9 cellular contexts compared by ENCODE assay signal in the genomic region with DNA sequence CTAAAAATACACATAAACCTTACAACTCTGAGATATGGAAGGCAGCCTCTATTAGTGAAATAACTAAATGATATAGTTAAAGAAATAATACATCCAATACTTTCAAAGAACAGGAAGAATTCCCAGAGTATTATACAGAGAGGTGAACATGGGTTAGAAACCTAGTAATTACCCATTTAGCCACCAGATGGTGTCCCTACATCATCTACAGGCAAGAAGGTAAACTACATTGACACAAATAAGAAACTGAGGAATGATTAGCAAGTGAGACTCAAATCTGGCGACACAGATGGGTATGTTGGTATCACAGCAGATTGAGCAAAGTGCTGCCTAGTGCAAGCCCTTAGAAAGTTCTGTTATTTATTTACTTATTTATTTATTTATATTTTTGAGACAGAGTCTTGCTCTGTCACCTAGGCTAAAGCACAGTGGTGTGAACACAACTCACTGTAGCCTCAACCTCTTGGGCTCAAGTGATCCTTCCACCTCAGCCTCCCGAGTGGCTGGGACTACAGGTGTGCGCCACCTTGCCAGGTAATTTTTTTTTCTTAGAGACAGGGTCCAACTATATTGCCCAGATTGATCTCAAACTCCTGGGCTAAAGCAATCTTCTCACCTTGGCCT. TPM values are rescaled to one million over a fixed set of nuclear protein-coding genes. Genes with fewer than 3 reads are reported as not detected.
DNase-seq lines count a peak whose midpoint lies in the region; ATAC-seq, FAIRE-seq and TF ChIP-seq lines count a peak whose summit lies in the region.
"Had no signal": no experiment of that assay in that cellular context is flagged by ENCODE, and none has a peak within 500 bp of the region (broad histone marks: within the 10 kb centered on the region; RNA-seq: fewer than 3 reads in every experiment).

No MANE protein-coding gene starts in this region.

- intact Hi-C loops in GM12878 (cut with micrococcal nuclease; ENCODE audit: unreplicated experiment) = loop anchor here (1.0 to 5.0 kb wide), 5 partner anchors 57 to 330 kb away; no protein-coding TSS in a partner anchor

- no peak overlapping the region for H3K4me2 ChIP-seq in DND-41 (ENCODE audit: insufficient read depth, low read length)
- H3K4me2 ChIP-seq in GM12878 (ENCODE audit: control insufficient read depth, insufficient read depth) = no peak overlapping the region

- peak; percentile 91 for TF ChIP-seq RAD21 in GM12878 (IDR thresholded peaks at IDR 0.05; ENCODE audit: insufficient read depth, low read depth, low read length)

- H4K20me1 ChIP-seq in DND-41 (ENCODE audit: insufficient read depth, low read length) = no peaks in the 10 kb centered on the region
- H4K20me1 ChIP-seq in GM12878 (ENCODE audit: control insufficient read depth, insufficient read depth) = no peaks in the 10 kb centered on the region

- in situ Hi-C loops in GM12878 (cut with MboI) = no loop called here

- H3K79me2 ChIP-seq in DND-41 (ENCODE audit: insufficient read depth, low read length) (no peaks in the 10 kb centered on the region), GM12878 (ENCODE audit: control insufficient read depth, insufficient read depth, low read length) (no peaks in the 10 kb centered on the region)

- H3K4me1 ChIP-seq in DND-41 (ENCODE audit: insufficient read depth, low read length) (no peaks in the 10 kb centered on the region), GM12878 (ENCODE audit: control insufficient read depth, insufficient read depth, low read length) (no peaks in the 10 kb centered on the region)

- no peak overlapping the region for H3K4me3 ChIP-seq in DND-41 (ENCODE audit: low read depth in 1 of 2, low read length in 2 of 2)
- no peak overlapping the region for H3K4me3 ChIP-seq in GM12878

- RAD21 ChIA-PET in GM12878 (lab: Charles Lee; ENCODE audit: unreplicated experiment) = interaction anchor here (1.0 to 2.3 kb wide), 6 partner anchors 46 to 331 kb away, joined by 3 to 8 read pairs (median 6); no protein-coding TSS in a partner anchor

- H3K27ac ChIP-seq in DND-41 (ENCODE audit: low read length) (no peak overlapping the region), GM12878 (ENCODE audit: control insufficient read depth, insufficient read depth) (no peak overlapping the region)

- CTCF ChIA-PET in GM12878 (lab: Yijun Ruan, JAX) = interaction anchor here (0.7 to 4.4 kb wide), 12 partner anchors 10 to 243 kb away, joined by 3 to 25 read pairs (median 4); no protein-coding TSS in a partner anchor

- POLR2A ChIA-PET in GM12878 (lab: Charles Lee) = interaction anchor here (1.1 kb wide), 1 partner anchor 35 kb away, joined by 4 read pairs; no protein-coding TSS in a partner anchor

- BruUV-seq in GM12878 (replicated peaks; lab: Mats Ljungman, UMichigan) = no TSS peak

- no peak for TF ChIP-seq POLR2A in GM12878 (IDR thresholded peaks at IDR 0.05; ENCODE audit: low read depth, low read length)

- FAIRE-seq in HTR-8/SVneo (lab: Jason Lieb, UNC) (no peak), GM12878 (lab: Jason Lieb, UNC) (no peak)

- ATAC-seq in DND-41 (ENCODE audit: insufficient read depth, low read depth) (peak; percentile 66), GM12878 (peak; percentile 83), HG03095 (IDR thresholded peaks at IDR 0.05; ENCODE audit: unreplicated experiment) (no peak), HG02884 (IDR thresholded peaks at IDR 0.05; ENCODE audit: unreplicated experiment) (no peak)

- H2AFZ ChIP-seq in DND-41 (ENCODE audit: low read depth, low read length) = no peak overlapping the region
- no peak overlapping the region for H2AFZ ChIP-seq in GM12878 (ENCODE audit: control insufficient read depth, low read depth, low read length)

- 67% methylated on average over 3 of the region's 3 CpGs for WGBS in GM12878 (ENCODE audit: insufficient coverage, insufficient replicate concordance, low lambda C conversion rate, missing lambda C conversion rate)

- TF ChIP-seq CTCF in DND-41 (IDR thresholded peaks at IDR 0.05; ENCODE audit: borderline replicate concordance, extremely low read depth, low read length, poor library complexity, severe bottlenecking) = peak; percentile 72
- TF ChIP-seq CTCF in GM12878 (IDR thresholded peaks at IDR 0.05 in 2 of 3, conservative IDR thresholded peaks at IDR 0.05 in 1 of 3; ENCODE audit: control insufficient read depth in 2 of 3, extremely low read depth in 1 of 3, insufficient read depth in 1 of 3, low read depth in 3 of 3, low read length in 3 of 3) = peak; percentile 60 to 80 (median 68); a peak in 5 of 6 replicates

- H3K27me3 ChIP-seq in DND-41 (ENCODE audit: insufficient read depth, low read length, poor library complexity) = no peaks in the 10 kb centered on the region
- no peaks in the 10 kb centered on the region for H3K27me3 ChIP-seq in GM12878 (replicated peaks in 1 of 2; ENCODE audit: control insufficient read depth in 2 of 2, insufficient read depth in 2 of 2, low read length in 1 of 2)

- H3K36me3 ChIP-seq in DND-41 (ENCODE audit: insufficient read depth, low read length) = peaks cover 77% of the 10 kb centered on the region
- peaks cover 0 to 13% of the 10 kb centered on the region in 2 experiments; a peak in 2 of 4 replicates for H3K36me3 ChIP-seq in GM12878 (ENCODE audit: control insufficient read depth in 2 of 2, insufficient read depth in 2 of 2, low read length in 1 of 2)

- SMC1A ChIA-PET in GM12878 (lab: Charles Lee; ENCODE audit: uncharacterized antibody, unreplicated experiment) = interaction anchor here (1.0 to 1.1 kb wide), 4 partner anchors 78 to 329 kb away, joined by 3 to 5 read pairs (median 4); no protein-coding TSS in a partner anchor

- H3K9ac ChIP-seq in DND-41 (ENCODE audit: low read depth, low read length) (no peak overlapping the region), GM12878 (ENCODE audit: control insufficient read depth, insufficient read depth, low read length) (no peak overlapping the region)

- no peak for DNase-seq in DND-41
- DNase-seq in HTR-8/SVneo (ENCODE audit: insufficient read length, low spot score) = peak; percentile 37
- peak; percentile 15 for DNase-seq in GM12878 (ENCODE audit: low read depth, low spot score)
- DNase-seq in kidney glomerular epithelial cell (lab: John Stamatoyannopoulos, UW) = peak; percentile 12
- no peak for DNase-seq in NCI-H146 treated with DMSO at 0.1 percent for 48 hours (lab: John Stamatoyannopoulos, UW; ENCODE audit: unreplicated experiment)
- no peak for DNase-seq in OCI-M2 (lab: John Stamatoyannopoulos, UW; ENCODE audit: unreplicated experiment)

- H3K9me3 ChIP-seq in DND-41 (ENCODE audit: insufficient read depth, low read length, severe bottlenecking) = no peaks in the 10 kb centered on the region
- no peaks in the 10 kb centered on the region for H3K9me3 ChIP-seq in GM12878 (replicated peaks; ENCODE audit: control insufficient read depth, insufficient read depth, low read length)

- no peak for TF ChIP-seq EP300 in GM12878 (IDR thresholded peaks at IDR 0.05; ENCODE audit: borderline replicate concordance in 1 of 2, control insufficient read depth in 1 of 2, low read depth in 2 of 2, low read length in 2 of 2)

RNA-seq across cellular contexts. Expression of a gene that starts 28.2 kb away (rescaled TPM):
- 41.1 and 42.4 TPM in 2 replicates for total RNA-seq in GM12878 (2013; cell fraction: nucleolus; rRNA removed)
- 23.5 and 29.1 TPM in 2 replicates for total RNA-seq in GM12878 (2014; rRNA removed)
- 24.4 and 24.8 TPM in 2 replicates for total RNA-seq in GM12878 (2014; rRNA removed; fragmentation: Illumina TruSeq; extraction: Trizol)
- 22.7 and 22.9 TPM in 2 replicates for total RNA-seq in GM12878 (2021)
- polyA plus RNA-seq in GM12878 (2011; ENCODE audit: low read depth) = 4.0 TPM
- polyA plus RNA-seq in GM12878 (2011; rRNA removed) = 17.2 TPM in 2 replicates
- polyA plus RNA-seq in GM12878 (2011; cell fraction: cytosol; rRNA removed) = 11.1 and 11.5 TPM in 2 replicates
- 9.8 and 10.6 TPM in 2 replicates for polyA plus RNA-seq in GM12878 (2011; cell fraction: nucleus; rRNA removed)
- 6.5 and 7.4 TPM in 2 replicates for polyA plus RNA-seq in GM12878 (2012)
- 15.9 and 19.1 TPM in 2 replicates for polyA plus RNA-seq in GM12878 (2014; fragmentation: Illumina TruSeq; extraction: Trizol)
- 1 to 10 TPM; 7.0 to 8.8 TPM for polyA plus RNA-seq in GM12878 (2014; fragmentation: Nextera tagmentation; extraction: Ambion mirVana)
- 11.4 and 12.5 TPM in 2 replicates for polyA plus RNA-seq in GM12878 (2014; rRNA removed)
- 10 to 100 TPM; 15.1 to 15.6 TPM for polyA plus RNA-seq in GM12878 (2016; fragmentation: Nextera tagmentation; extraction: Ambion mirVana)
- 18.1 and 26.6 TPM in 2 replicates for polyA minus RNA-seq in GM12878 (2011; rRNA and poly(A)+ RNA removed)
- 8.8 and 12.8 TPM in 2 replicates for polyA minus RNA-seq in GM12878 (2011; cell fraction: cytosol; rRNA and poly(A)+ RNA removed)
- 9.9 and 12.1 TPM in 2 replicates for polyA minus RNA-seq in GM12878 (2011; cell fraction: nucleus; rRNA and poly(A)+ RNA removed)

RNA-seq across cellular contexts. Expression of a gene that starts 34.9 kb away (rescaled TPM):
- total RNA-seq in GM12878 (2013; cell fraction: nucleolus; rRNA removed) = 1.7 and 2.9 TPM in 2 replicates
- total RNA-seq in GM12878 (2014; rRNA removed) (not detected in 2 replicates), GM12878 (2014; rRNA removed; fragmentation: Illumina TruSeq; extraction: Trizol) (not detected in 2 replicates), GM12878 (2021) (0.16 and 0.33 TPM in 2 replicates)
- not detected for polyA plus RNA-seq in GM12878 (2011; ENCODE audit: low read depth)
- polyA plus RNA-seq in GM12878 (2011; rRNA removed) (0.30 and 0.64 TPM in 2 replicates), GM12878 (2014; fragmentation: Illumina TruSeq; extraction: Trizol) (not detected in 2 replicates), GM12878 (2014; fragmentation: Nextera tagmentation; extraction: Ambion mirVana) (not detected), GM12878 (2014; rRNA removed) (0.43 and 0.44 TPM in 2 replicates), GM12878 (2016; fragmentation: Nextera tagmentation; extraction: Ambion mirVana) (not detected)
- polyA plus RNA-seq in GM12878 (2011; cell fraction: cytosol; rRNA removed) = 0.27 and 0.53 TPM in 2 replicates
- 2.0 and 5.1 TPM in 2 replicates for polyA plus RNA-seq in GM12878 (2011; cell fraction: nucleus; rRNA removed)
- 0.34 and 0.48 TPM in 2 replicates for polyA plus RNA-seq in GM12878 (2012)
- 0.44 and 4.5 TPM in 2 replicates for polyA minus RNA-seq in GM12878 (2011; rRNA and poly(A)+ RNA removed)
- not detected in 2 replicates for polyA minus RNA-seq in GM12878 (2011; cell fraction: cytosol; rRNA and poly(A)+ RNA removed)
- 0.29 and 1.6 TPM in 2 replicates for polyA minus RNA-seq in GM12878 (2011; cell fraction: nucleus; rRNA and poly(A)+ RNA removed)
- total RNA-seq: pulmonary artery endothelial cell had no signal

RNA-seq across cellular contexts. Expression of a gene that starts 36.6 kb away (rescaled TPM):
- total RNA-seq in GM12878 (2013; cell fraction: nucleolus; rRNA removed) = 38.7 and 41.7 TPM in 2 replicates
- total RNA-seq in GM12878 (2014; rRNA removed) = 121 and 151 TPM in 2 replicates
- total RNA-seq in GM12878 (2014; rRNA removed; fragmentation: Illumina TruSeq; extraction: Trizol) = 190 and 197 TPM in 2 replicates
- 174 TPM in 2 replicates for total RNA-seq in GM12878 (2021)
- polyA plus RNA-seq in GM12878 (2011; ENCODE audit: low read depth) = 154 TPM
- polyA plus RNA-seq in GM12878 (2011; rRNA removed) = 103 and 107 TPM in 2 replicates
- polyA plus RNA-seq in GM12878 (2011; cell fraction: cytosol; rRNA removed) = 81.9 and 112 TPM in 2 replicates
- polyA plus RNA-seq in GM12878 (2011; cell fraction: nucleus; rRNA removed) = 45.5 and 51.9 TPM in 2 replicates
- 243 and 245 TPM in 2 replicates for polyA plus RNA-seq in GM12878 (2012)
- 189 and 215 TPM in 2 replicates for polyA plus RNA-seq in GM12878 (2014; fragmentation: Illumina TruSeq; extraction: Trizol)
- 100 to 1,000 TPM; 814 to 994 TPM for polyA plus RNA-seq in GM12878 (2014; fragmentation: Nextera tagmentation; extraction: Ambion mirVana)
- 211 and 251 TPM in 2 replicates for polyA plus RNA-seq in GM12878 (2014; rRNA removed)
- polyA plus RNA-seq in GM12878 (2016; fragmentation: Nextera tagmentation; extraction: Ambion mirVana) = 100 to 1,000 TPM; 551 to 576 TPM
- polyA minus RNA-seq in GM12878 (2011; rRNA and poly(A)+ RNA removed) = 53.3 and 55.2 TPM in 2 replicates
- 63.9 and 65.4 TPM in 2 replicates for polyA minus RNA-seq in GM12878 (2011; cell fraction: cytosol; rRNA and poly(A)+ RNA removed)
- 19.8 and 25.1 TPM in 2 replicates for polyA minus RNA-seq in GM12878 (2011; cell fraction: nucleus; rRNA and poly(A)+ RNA removed)

RNA-seq across cellular contexts. Expression of a gene that starts 36.9 kb away (rescaled TPM):
- total RNA-seq in GM12878 (2013; cell fraction: nucleolus; rRNA removed) = 86.4 and 88.3 TPM in 2 replicates
- total RNA-seq in GM12878 (2014; rRNA removed) (41.7 and 54.1 TPM in 2 replicates), GM12878 (2014; rRNA removed; fragmentation: Illumina TruSeq; extraction: Trizol) (47.4 and 50.3 TPM in 2 replicates), GM12878 (2021) (35.3 and 41.0 TPM in 2 replicates)
- polyA plus RNA-seq in GM12878 (2011; ENCODE audit: low read depth) = 55.0 TPM
- polyA plus RNA-seq in GM12878 (2011; rRNA removed) (46.5 and 60.9 TPM in 2 replicates), GM12878 (2014; fragmentation: Illumina TruSeq; extraction: Trizol) (55.4 and 55.5 TPM in 2 replicates), GM12878 (2014; fragmentation: Nextera tagmentation; extraction: Ambion mirVana) (10 to 100 TPM; 25.3 to 32.6 TPM), GM12878 (2014; rRNA removed) (44.7 and 51.4 TPM in 2 replicates), GM12878 (2016; fragmentation: Nextera tagmentation; extraction: Ambion mirVana) (10 to 100 TPM; 72.9 to 73.4 TPM)
- polyA plus RNA-seq in GM12878 (2011; cell fraction: cytosol; rRNA removed) = 29.8 and 35.1 TPM in 2 replicates
- 53.8 and 70.0 TPM in 2 replicates for polyA plus RNA-seq in GM12878 (2011; cell fraction: nucleus; rRNA removed)
- 59.4 and 70.2 TPM in 2 replicates for polyA plus RNA-seq in GM12878 (2012)
- polyA minus RNA-seq in GM12878 (2011; rRNA and poly(A)+ RNA removed) = 20.2 and 23.3 TPM in 2 replicates
- 8.8 and 12.3 TPM in 2 replicates for polyA minus RNA-seq in GM12878 (2011; cell fraction: cytosol; rRNA and poly(A)+ RNA removed)
- 14.3 and 20.2 TPM in 2 replicates for polyA minus RNA-seq in GM12878 (2011; cell fraction: nucleus; rRNA and poly(A)+ RNA removed)

RNA-seq across cellular contexts. Expression of a gene that starts 52.1 kb away (rescaled TPM):
- not detected in 2 replicates for total RNA-seq in GM12878 (2013; cell fraction: nucleolus; rRNA removed)
- total RNA-seq in GM12878 (2014; rRNA removed) = 0.17 TPM in 1 of 2 replicates, not detected in the other
- not detected in 2 replicates for total RNA-seq in GM12878 (2014; rRNA removed; fragmentation: Illumina TruSeq; extraction: Trizol)
- 0.15 and 0.27 TPM in 2 replicates for total RNA-seq in GM12878 (2021)
- not detected for polyA plus RNA-seq in GM12878 (2011; ENCODE audit: low read depth)
- polyA plus RNA-seq in GM12878 (2011; rRNA removed) = not detected in 2 replicates
- polyA plus RNA-seq in GM12878 (2011; cell fraction: cytosol; rRNA removed) = not detected in 2 replicates
- 0.12 and 0.39 TPM in 2 replicates for polyA plus RNA-seq in GM12878 (2011; cell fraction: nucleus; rRNA removed)
- polyA plus RNA-seq in GM12878 (2012) = 0.25 TPM in 1 of 2 replicates, not detected in the other
- 0.07 TPM in 1 of 2 replicates, not detected in the other for polyA plus RNA-seq in GM12878 (2014; fragmentation: Illumina TruSeq; extraction: Trizol)
- not detected for polyA plus RNA-seq in GM12878 (2014; fragmentation: Nextera tagmentation; extraction: Ambion mirVana)
- polyA plus RNA-seq in GM12878 (2014; rRNA removed) = 0.03 TPM in 1 of 2 replicates, not detected in the other
- not detected for polyA plus RNA-seq in GM12878 (2016; fragmentation: Nextera tagmentation; extraction: Ambion mirVana)
- polyA minus RNA-seq in GM12878 (2011; rRNA and poly(A)+ RNA removed) = not detected in 2 replicates
- polyA minus RNA-seq in GM12878 (2011; cell fraction: cytosol; rRNA and poly(A)+ RNA removed) = not detected in 2 replicates
- not detected in 2 replicates for polyA minus RNA-seq in GM12878 (2011; cell fraction: nucleus; rRNA and poly(A)+ RNA removed)
- total RNA-seq: pulmonary artery endothelial cell had no signal

Comparison
In these comparisons a context has a peak if more than half of its experiments do, and no peak if none do; other contexts are left out.
1. ATAC-seq: peak in DND-41 (single experiment) and GM12878 (single experiment); none in HG03095 (single experiment) and HG02884 (single experiment).
2. DNase-seq: peak in HTR-8/SVneo (single experiment), GM12878 (single experiment) and kidney glomerular epithelial cell (single experiment); none in DND-41 (single experiment), NCI-H146 treated with DMSO at 0.1 percent for 48 hours (single experiment) and OCI-M2 (single experiment).